Comparison of ENCODE assay signal across 8 cellular contexts in the genomic region with DNA sequence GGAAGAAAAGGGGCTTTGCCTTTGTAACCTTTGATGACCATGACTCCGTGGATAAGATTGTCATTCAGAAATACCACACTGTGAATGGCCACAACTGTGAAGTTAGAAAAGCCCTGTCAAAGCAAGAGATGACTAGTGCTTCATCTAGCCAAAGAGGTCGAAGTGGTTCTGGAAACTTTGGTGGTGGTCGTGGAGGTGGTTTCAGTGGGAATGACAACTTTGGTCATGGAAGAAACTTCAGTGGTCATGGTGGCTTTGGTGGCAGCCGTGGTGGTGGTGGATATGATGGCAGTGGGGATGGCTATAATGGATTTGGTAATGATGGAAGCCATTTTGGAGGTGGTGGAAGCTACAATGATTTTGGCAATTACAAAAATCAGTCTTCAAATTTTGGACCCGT. TPM values are rescaled to one million over a fixed set of nuclear protein-coding genes. Genes with fewer than 3 reads are reported as not detected.
A peak's percentile ranks its signal among the peaks of the same experiment; 100 is the strongest.
DNase-seq lines count a peak whose midpoint lies in the region; ATAC-seq lines count a peak whose summit lies in the region.
"Not testable (repeated sequence)": the region's sequence is repeated elsewhere in the genome, so short reads cannot be mapped to it uniquely, and the experiment has no call there.

No MANE protein-coding gene starts in this region.

- not testable (repeated sequence) for DNase-seq in CD8-positive, alpha-beta memory T cell; activated CD4-positive, alpha-beta T cell treated with anti-CD3 and anti-CD28 coated beads, Interleukin-2, amount 10 ng/mL, durations not matched to agents 24 days and 14 days; activated T-helper 2 cell treated with anti-CD3 and anti-CD28 coated beads, Interferon-gamma antibody, Interleukin-2, Interleukin-4, amounts not matched to agents 10 μg/mL and 5 μg/mL and 100 μg/mL, durations not matched to agents 14 hours and 24 hours and 36 hours (ENCODE audit: low spot score); natural killer cell treated with Interleukin-12 subunit alpha and Interleukin-12 subunit beta and Interleukin-15 and Interleukin-18, amount 100 ng/mL, for 72 hours (ENCODE audit: low spot score)
- DNase-seq in activated CD8-positive, alpha-beta memory T cell treated with anti-CD3 and anti-CD28 coated beads, Interleukin-2, amount 50 U/mL, for 48 hours = peak; percentile 87
- peak; percentile 68 for DNase-seq in activated naive CD8-positive, alpha-beta T cell treated with anti-CD3 and anti-CD28 coated beads, Interleukin-2, amount 50 U/mL, for 24 hours
- peak; percentile 39 to 41 for DNase-seq in stimulated activated CD4-positive, alpha-beta T cell treated with anti-CD3 and anti-CD28 coated beads, Interleukin-4, amount 100 ng/mL, for 48 hours (ENCODE audit: low read depth in 2 of 2)
- DNase-seq in stimulated activated effector memory CD8-positive, alpha-beta T cell treated with anti-CD3 and anti-CD28 coated beads, Interleukin-12 subunit alpha, Interleukin-12 subunit beta, amount 100 ng/mL, for 72 hours (ENCODE audit: low spot score in 2 of 2) = peak; percentile 47 to 84

- H3K27ac Mint-ChIP-seq in CD8-positive, alpha-beta memory T cell = peak overlapping the region in 5 of 8 donors; percentile 59 to 96 (median 79)
- peak overlapping the region; percentile 92 for H3K27ac Mint-ChIP-seq in activated CD4-positive, alpha-beta T cell treated with anti-CD3 and anti-CD28 coated beads, Interleukin-2, amount 10 ng/mL, durations not matched to agents 24 days and 14 days
- H3K27ac Mint-ChIP-seq in activated T-helper 2 cell treated with anti-CD3 and anti-CD28 coated beads, Interferon-gamma antibody, Interleukin-2, Interleukin-4, amounts not matched to agents 10 μg/mL and 5 μg/mL and 100 μg/mL, durations not matched to agents 14 hours and 24 hours and 36 hours = peak overlapping the region; percentile 83
- H3K27ac Mint-ChIP-seq in activated naive CD8-positive, alpha-beta T cell treated with anti-CD3 and anti-CD28 coated beads, Interleukin-2, amount 50 U/mL, for 24 hours = peak overlapping the region; percentile 100
- peak overlapping the region; percentile 69 to 76 for H3K27ac Mint-ChIP-seq in natural killer cell treated with Interleukin-12 subunit alpha and Interleukin-12 subunit beta and Interleukin-15 and Interleukin-18, amount 100 ng/mL, for 72 hours
- peak overlapping the region; percentile 93 for H3K27ac Mint-ChIP-seq in stimulated activated effector memory CD8-positive, alpha-beta T cell treated with anti-CD3 and anti-CD28 coated beads, Interleukin-12 subunit alpha, Interleukin-12 subunit beta, amount 100 ng/mL, for 72 hours

- POLR2A ChIA-PET in CD8-positive, alpha-beta memory T cell (lab: Charles Lee) = not testable (repeated sequence)

- intact Hi-C loops in activated CD4-positive, alpha-beta T cell treated with anti-CD3 and anti-CD28 coated beads, Interleukin-2, amount 10 ng/mL, durations not matched to agents 24 days and 14 days (cut with micrococcal nuclease); activated T-helper 2 cell treated with anti-CD3 and anti-CD28 coated beads, Interferon-gamma antibody, Interleukin-2, Interleukin-4, amounts not matched to agents 10 μg/mL and 5 μg/mL and 100 μg/mL, durations not matched to agents 14 hours and 24 hours and 36 hours (cut with micrococcal nuclease): not testable (repeated sequence)

- peaks cover 0 to 34% (median 9%) of the 10 kb centered on the region in 3 donors for H3K36me3 Mint-ChIP-seq in CD8-positive, alpha-beta memory T cell
- H3K36me3 Mint-ChIP-seq in activated CD4-positive, alpha-beta T cell treated with anti-CD3 and anti-CD28 coated beads, Interleukin-2, amount 10 ng/mL, durations not matched to agents 24 days and 14 days (ENCODE audit: low read depth) = peaks cover 18% of the 10 kb centered on the region
- H3K36me3 Mint-ChIP-seq in activated T-helper 2 cell treated with anti-CD3 and anti-CD28 coated beads, Interferon-gamma antibody, Interleukin-2, Interleukin-4, amounts not matched to agents 10 μg/mL and 5 μg/mL and 100 μg/mL, durations not matched to agents 14 hours and 24 hours and 36 hours (ENCODE audit: low read depth) = peaks cover 33% of the 10 kb centered on the region
- peaks cover 21% of the 10 kb centered on the region for H3K36me3 Mint-ChIP-seq in activated naive CD8-positive, alpha-beta T cell treated with anti-CD3 and anti-CD28 coated beads, Interleukin-2, amount 50 U/mL, for 24 hours (ENCODE audit: low read depth)
- H3K36me3 Mint-ChIP-seq in natural killer cell treated with Interleukin-12 subunit alpha and Interleukin-12 subunit beta and Interleukin-15 and Interleukin-18, amount 100 ng/mL, for 72 hours = peaks cover 11% of the 10 kb centered on the region
- H3K36me3 Mint-ChIP-seq in stimulated activated effector memory CD8-positive, alpha-beta T cell treated with anti-CD3 and anti-CD28 coated beads, Interleukin-12 subunit alpha, Interleukin-12 subunit beta, amount 100 ng/mL, for 72 hours = peaks cover 37% of the 10 kb centered on the region

- H3K27me3 Mint-ChIP-seq in CD8-positive, alpha-beta memory T cell; activated CD4-positive, alpha-beta T cell treated with anti-CD3 and anti-CD28 coated beads, Interleukin-2, amount 10 ng/mL, durations not matched to agents 24 days and 14 days; activated T-helper 2 cell treated with anti-CD3 and anti-CD28 coated beads, Interferon-gamma antibody, Interleukin-2, Interleukin-4, amounts not matched to agents 10 μg/mL and 5 μg/mL and 100 μg/mL, durations not matched to agents 14 hours and 24 hours and 36 hours (ENCODE audit: low read depth); activated naive CD8-positive, alpha-beta T cell treated with anti-CD3 and anti-CD28 coated beads, Interleukin-2, amount 50 U/mL, for 24 hours; natural killer cell treated with Interleukin-12 subunit alpha and Interleukin-12 subunit beta and Interleukin-15 and Interleukin-18, amount 100 ng/mL, for 72 hours: not testable (repeated sequence)

- H3K27ac ChIP-seq in CD8-positive, alpha-beta memory T cell (ENCODE audit: low read depth, low read length) = not testable (repeated sequence)

- H3K4me3 ChIP-seq in CD8-positive, alpha-beta memory T cell (ENCODE audit: low read length) = not testable (repeated sequence)

- H3K36me3 ChIP-seq in CD8-positive, alpha-beta memory T cell (ENCODE audit: insufficient read depth, low read length) = not testable (repeated sequence)

- H3K27me3 ChIP-seq in CD8-positive, alpha-beta memory T cell (ENCODE audit: insufficient read depth, low read length, poor library complexity, severe bottlenecking) = not testable (repeated sequence)

- peaks cover 56 to 69% (median 67%) of the 10 kb centered on the region in 3 donors for H3K4me1 Mint-ChIP-seq in CD8-positive, alpha-beta memory T cell
- peaks cover 29% of the 10 kb centered on the region for H3K4me1 Mint-ChIP-seq in activated CD4-positive, alpha-beta T cell treated with anti-CD3 and anti-CD28 coated beads, Interleukin-2, amount 10 ng/mL, durations not matched to agents 24 days and 14 days
- peaks cover 33% of the 10 kb centered on the region for H3K4me1 Mint-ChIP-seq in activated T-helper 2 cell treated with anti-CD3 and anti-CD28 coated beads, Interferon-gamma antibody, Interleukin-2, Interleukin-4, amounts not matched to agents 10 μg/mL and 5 μg/mL and 100 μg/mL, durations not matched to agents 14 hours and 24 hours and 36 hours (ENCODE audit: low read depth)
- H3K4me1 Mint-ChIP-seq in activated naive CD8-positive, alpha-beta T cell treated with anti-CD3 and anti-CD28 coated beads, Interleukin-2, amount 50 U/mL, for 24 hours = peaks cover 59% of the 10 kb centered on the region
- H3K4me1 Mint-ChIP-seq in natural killer cell treated with Interleukin-12 subunit alpha and Interleukin-12 subunit beta and Interleukin-15 and Interleukin-18, amount 100 ng/mL, for 72 hours (ENCODE audit: low read depth in 2 of 2) = peaks cover 46 to 50% of the 10 kb centered on the region in 2 donors
- H3K4me1 Mint-ChIP-seq in stimulated activated effector memory CD8-positive, alpha-beta T cell treated with anti-CD3 and anti-CD28 coated beads, Interleukin-12 subunit alpha, Interleukin-12 subunit beta, amount 100 ng/mL, for 72 hours = peaks cover 65% of the 10 kb centered on the region

- CTCF ChIA-PET in CD8-positive, alpha-beta memory T cell (lab: Charles Lee) = not testable (repeated sequence)

- not testable (repeated sequence) for H3K4me3 Mint-ChIP-seq in CD8-positive, alpha-beta memory T cell; activated T-helper 2 cell treated with anti-CD3 and anti-CD28 coated beads, Interferon-gamma antibody, Interleukin-2, Interleukin-4, amounts not matched to agents 10 μg/mL and 5 μg/mL and 100 μg/mL, durations not matched to agents 14 hours and 24 hours and 36 hours (ENCODE audit: low read depth)
- H3K4me3 Mint-ChIP-seq in activated CD4-positive, alpha-beta T cell treated with anti-CD3 and anti-CD28 coated beads, Interleukin-2, amount 10 ng/mL, durations not matched to agents 24 days and 14 days = peak overlapping the region; percentile 53
- H3K4me3 Mint-ChIP-seq in activated naive CD8-positive, alpha-beta T cell treated with anti-CD3 and anti-CD28 coated beads, Interleukin-2, amount 50 U/mL, for 24 hours = peak overlapping the region; percentile 82
- peak overlapping the region; percentile 21 for H3K4me3 Mint-ChIP-seq in natural killer cell treated with Interleukin-12 subunit alpha and Interleukin-12 subunit beta and Interleukin-15 and Interleukin-18, amount 100 ng/mL, for 72 hours
- H3K4me3 Mint-ChIP-seq in stimulated activated effector memory CD8-positive, alpha-beta T cell treated with anti-CD3 and anti-CD28 coated beads, Interleukin-12 subunit alpha, Interleukin-12 subunit beta, amount 100 ng/mL, for 72 hours = peak overlapping the region; percentile 25

- peaks cover 11% of the 10 kb centered on the region for H3K4me1 ChIP-seq in CD8-positive, alpha-beta memory T cell (ENCODE audit: insufficient read depth, low read length)

- not testable (repeated sequence) for H3K9me3 Mint-ChIP-seq in CD8-positive, alpha-beta memory T cell; activated CD4-positive, alpha-beta T cell treated with anti-CD3 and anti-CD28 coated beads, Interleukin-2, amount 10 ng/mL, durations not matched to agents 24 days and 14 days; activated T-helper 2 cell treated with anti-CD3 and anti-CD28 coated beads, Interferon-gamma antibody, Interleukin-2, Interleukin-4, amounts not matched to agents 10 μg/mL and 5 μg/mL and 100 μg/mL, durations not matched to agents 14 hours and 24 hours and 36 hours; activated naive CD8-positive, alpha-beta T cell treated with anti-CD3 and anti-CD28 coated beads, Interleukin-2, amount 50 U/mL, for 24 hours; natural killer cell treated with Interleukin-12 subunit alpha and Interleukin-12 subunit beta and Interleukin-15 and Interleukin-18, amount 100 ng/mL, for 72 hours; stimulated activated effector memory CD8-positive, alpha-beta T cell treated with anti-CD3 and anti-CD28 coated beads, Interleukin-12 subunit alpha, Interleukin-12 subunit beta, amount 100 ng/mL, for 72 hours

- ATAC-seq in activated naive CD8-positive, alpha-beta T cell treated with anti-CD3 and anti-CD28 coated beads, Interleukin-2, amount 50 U/mL, for 24 hours; natural killer cell treated with Interleukin-12 subunit alpha and Interleukin-12 subunit beta and Interleukin-15 and Interleukin-18, amount 100 ng/mL, for 72 hours; stimulated activated effector memory CD8-positive, alpha-beta T cell treated with anti-CD3 and anti-CD28 coated beads, Interleukin-12 subunit alpha, Interleukin-12 subunit beta, amount 100 ng/mL, for 72 hours: not testable (repeated sequence)

- H3K9me3 ChIP-seq in CD8-positive, alpha-beta memory T cell (ENCODE audit: low read length) = not testable (repeated sequence)

RNA-seq across cellular contexts. Expression of gene HYCC2, which starts 8.0 kb away (rescaled TPM):
- 10 to 100 TPM; 25.5 to 27.7 TPM for total RNA-seq in CD8-positive, alpha-beta memory T cell
- 32.9 TPM for polyA plus RNA-seq in CD8-positive, alpha-beta memory T cell
- total RNA-seq in activated CD4-positive, alpha-beta T cell treated with anti-CD3 and anti-CD28 coated beads, Interleukin-2, amount 10 ng/mL, durations not matched to agents 24 days and 14 days = 24.4 and 26.2 TPM in 2 replicates
- 20.1 and 23.8 TPM in 2 replicates for total RNA-seq in activated T-helper 2 cell treated with anti-CD3 and anti-CD28 coated beads, Interferon-gamma antibody, Interleukin-2, Interleukin-4, amounts not matched to agents 10 μg/mL and 5 μg/mL and 100 μg/mL, durations not matched to agents 14 hours and 24 hours and 36 hours
- total RNA-seq in natural killer cell treated with Interleukin-12 subunit alpha and Interleukin-12 subunit beta and Interleukin-15 and Interleukin-18, amount 100 ng/mL, for 72 hours = 10 to 100 TPM; 55.0 to 64.6 TPM

RNA-seq across cellular contexts. Expression of gene NDUFB3, which starts 8.3 kb away (rescaled TPM):
- total RNA-seq in CD8-positive, alpha-beta memory T cell = 100 to 1,000 TPM; 129 to 145 TPM
- 269 TPM for polyA plus RNA-seq in CD8-positive, alpha-beta memory T cell
- total RNA-seq in activated CD4-positive, alpha-beta T cell treated with anti-CD3 and anti-CD28 coated beads, Interleukin-2, amount 10 ng/mL, durations not matched to agents 24 days and 14 days = 112 and 113 TPM in 2 replicates
- 123 and 125 TPM in 2 replicates for total RNA-seq in activated T-helper 2 cell treated with anti-CD3 and anti-CD28 coated beads, Interferon-gamma antibody, Interleukin-2, Interleukin-4, amounts not matched to agents 10 μg/mL and 5 μg/mL and 100 μg/mL, durations not matched to agents 14 hours and 24 hours and 36 hours
- 100 to 1,000 TPM; 104 to 124 TPM for total RNA-seq in natural killer cell treated with Interleukin-12 subunit alpha and Interleukin-12 subunit beta and Interleukin-15 and Interleukin-18, amount 100 ng/mL, for 72 hours

RNA-seq across cellular contexts. Expression of gene CFLAR, which starts 52.4 kb away (rescaled TPM):
- total RNA-seq in CD8-positive, alpha-beta memory T cell = 100 to 1,000 TPM; 291 to 303 TPM
- 172 TPM for polyA plus RNA-seq in CD8-positive, alpha-beta memory T cell
- 402 and 415 TPM in 2 replicates for total RNA-seq in activated CD4-positive, alpha-beta T cell treated with anti-CD3 and anti-CD28 coated beads, Interleukin-2, amount 10 ng/mL, durations not matched to agents 24 days and 14 days
- total RNA-seq in activated T-helper 2 cell treated with anti-CD3 and anti-CD28 coated beads, Interferon-gamma antibody, Interleukin-2, Interleukin-4, amounts not matched to agents 10 μg/mL and 5 μg/mL and 100 μg/mL, durations not matched to agents 14 hours and 24 hours and 36 hours = 255 and 268 TPM in 2 replicates
- total RNA-seq in natural killer cell treated with Interleukin-12 subunit alpha and Interleukin-12 subunit beta and Interleukin-15 and Interleukin-18, amount 100 ng/mL, for 72 hours = 100 to 1,000 TPM; 366 to 438 TPM
